1 cellular context compared by ENCODE assay signal in genomic region chr20:62068997-62069396, GRCh38.
A peak's percentile ranks its signal among the peaks of the same experiment; 100 is the strongest.
TF ChIP-seq lines count a peak whose summit lies in the region.

No MANE protein-coding gene starts in this region.

TF ChIP-seq in HepG2, 621 proteins besides CTCF, POLR2A, EP300 and RAD21:
- no peak for TF ChIP-seq BCLAF1 (IDR thresholded peaks at IDR 0.05)
- TF ChIP-seq SP4 (CRISPR knock-in tag; IDR thresholded peaks at IDR 0.05) = 0 out of 2 replicates have a peak, but pooled peaks have one; percentile 59
- TF ChIP-seq ZNF446 (CRISPR knock-in tag; IDR thresholded peaks at IDR 0.05) = 0 out of 2 replicates have a peak, but pooled peaks have one; percentile 22
- 0 out of 2 replicates have a peak, but pooled peaks have one; percentile 11 for TF ChIP-seq GABPA (IDR thresholded peaks at IDR 0.05; ENCODE audit: low read depth, low read length)
- TF ChIP-seq GABPA (CRISPR knock-in tag; IDR thresholded peaks at IDR 0.05; ENCODE audit: low read depth) = no peak
- TF ChIP-seq E2F5 (CRISPR knock-in tag; conservative IDR thresholded peaks at IDR 0.05) = no peak
- no peak for TF ChIP-seq XBP1 (CRISPR knock-in tag; IDR thresholded peaks at IDR 0.05)
- TF ChIP-seq ZNF20 (CRISPR knock-in tag; IDR thresholded peaks at IDR 0.05) = no peak
- TF ChIP-seq GABPB1 (CRISPR knock-in tag; IDR thresholded peaks at IDR 0.05) = peak; percentile 26; the same call in 1 of the 2 replicates
- peak; percentile 77; the same call in 1 of the 2 replicates for TF ChIP-seq KDM1A (CRISPR knock-in tag; IDR thresholded peaks at IDR 0.05)
- 0 out of 2 replicates have a peak, but pooled peaks have one; percentile 45 for TF ChIP-seq FLYWCH1 (CRISPR knock-in tag; IDR thresholded peaks at IDR 0.05)
- TF ChIP-seq RBAK (CRISPR knock-in tag; IDR thresholded peaks at IDR 0.05) = no peak
- peak; percentile 46; the same call in 1 of the 2 replicates for TF ChIP-seq ZBTB38 (CRISPR knock-in tag; IDR thresholded peaks at IDR 0.05)
- peak; percentile 22 for TF ChIP-seq TEAD3 (CRISPR knock-in tag; optimal IDR thresholded peaks at IDR 0.05; ENCODE audit: borderline replicate concordance)
- TF ChIP-seq ELF3 (CRISPR knock-in tag; IDR thresholded peaks at IDR 0.05) = peak; percentile 27; the same call in 1 of the 2 replicates
- TF ChIP-seq ETV5 (CRISPR knock-in tag; IDR thresholded peaks at IDR 0.05; ENCODE audit: borderline replicate concordance) = peak; percentile 83
- peak; percentile 40 for TF ChIP-seq STAG1 (CRISPR knock-in tag; IDR thresholded peaks at IDR 0.05)
- 0 out of 2 replicates have a peak, but pooled peaks have one; percentile 49 for TF ChIP-seq ZNF280D (CRISPR knock-in tag; IDR thresholded peaks at IDR 0.05)
- no peak for TF ChIP-seq AFF4 (CRISPR knock-in tag; IDR thresholded peaks at IDR 0.05)
- no peak for TF ChIP-seq SMARCC2 (IDR thresholded peaks at IDR 0.05)
- TF ChIP-seq TCF7 (IDR thresholded peaks at IDR 0.05; ENCODE audit: low read depth) = no peak
- 0 out of 2 replicates have a peak, but pooled peaks have one; percentile 8 for TF ChIP-seq MEF2D (CRISPR knock-in tag; IDR thresholded peaks at IDR 0.05)
